In the genomic region with DNA sequence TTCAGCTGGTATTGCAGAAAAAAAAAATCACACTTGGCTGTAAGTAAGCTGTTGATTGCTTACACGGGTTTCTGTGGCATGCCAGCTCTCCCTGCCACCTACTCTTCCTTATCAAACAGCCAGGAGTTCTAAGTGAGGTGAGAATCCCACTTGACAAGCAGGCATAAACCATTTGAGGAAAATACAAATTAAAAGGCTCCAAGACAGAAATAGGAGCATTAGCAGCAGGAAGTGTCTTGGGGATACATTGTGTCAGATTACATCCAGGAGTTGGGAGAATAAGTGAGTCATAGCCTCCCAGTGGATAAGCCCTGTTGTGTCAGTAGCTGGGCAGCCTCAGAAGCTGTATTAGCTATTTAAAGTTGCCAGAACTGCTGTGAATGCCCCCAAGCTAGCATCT, we compare ENCODE assay signal across 13 cellular contexts.
A peak's percentile ranks its signal among the peaks of the same experiment; 100 is the strongest.
DNase-seq lines count a peak whose midpoint lies in the region; ATAC-seq, FAIRE-seq and TF ChIP-seq lines count a peak whose summit lies in the region.
"Had no signal": no experiment of that assay in that cellular context is flagged by ENCODE, and none has a peak within 500 bp of the region (broad histone marks: within the 10 kb centered on the region; RNA-seq: fewer than 3 reads in every experiment).

No MANE protein-coding gene starts in this region.

- POLR2A ChIA-PET in HEK293 (lab: Yijun Ruan, JAX): no interaction called here

- H3K4me1 Mint-ChIP-seq in osteocyte (ENCODE audit: unreplicated experiment): peaks cover 18% of the 10 kb centered on the region
- H3K4me1 Mint-ChIP-seq: immature natural killer cell had no signal

- CTCF ChIA-PET in HEK293 (lab: Yijun Ruan, JAX): interaction anchor here (0.6 to 0.8 kb wide), 2 partner anchors 9 to 162 kb away, joined by 3 to 5 read pairs; no protein-coding TSS in a partner anchor

- H3K4me1 ChIP-seq in HEK293 (ENCODE audit: control insufficient read depth, insufficient read depth, low read length) (no peaks in the 10 kb centered on the region), SJCRH30 (peaks cover 6% of the 10 kb centered on the region)
- H3K4me1 ChIP-seq: sigmoid colon had no signal

- H3K27me3 ChIP-seq in SJCRH30: no peaks in the 10 kb centered on the region
- H3K27me3 ChIP-seq: sigmoid colon had no signal

- ATAC-seq in HG03432 (IDR thresholded peaks at IDR 0.05; ENCODE audit: unreplicated experiment): no peak

- TF ChIP-seq CTCF in HEK293 (tag by site-specific recombination; IDR thresholded peaks at IDR 0.05) (no peak), osteocyte (IDR thresholded peaks at IDR 0.05) (peak; percentile 13)

- no peaks in the 10 kb centered on the region for H3K9me3 ChIP-seq in HEK293 (ENCODE audit: control insufficient read depth, insufficient read depth, low read depth, low read length)
- no peaks in the 10 kb centered on the region for H3K9me3 ChIP-seq in SJCRH30 (replicated peaks)
- H3K9me3 ChIP-seq: sigmoid colon had no signal

- no peak overlapping the region for H3K27ac ChIP-seq in HEK293 (ENCODE audit: extremely low read depth, low read depth, low read length)
- H3K27ac ChIP-seq in SJCRH30: no peak overlapping the region
- H3K27ac ChIP-seq: sigmoid colon had no signal

- no peaks in the 10 kb centered on the region for H3K36me3 Mint-ChIP-seq in osteocyte (ENCODE audit: unreplicated experiment)
- H3K36me3 Mint-ChIP-seq: immature natural killer cell had no signal

- no peaks in the 10 kb centered on the region for H3K27me3 Mint-ChIP-seq in osteocyte (ENCODE audit: unreplicated experiment)

- H3K36me3 ChIP-seq in HEK293 (ENCODE audit: control insufficient read depth in 2 of 2, insufficient read depth in 1 of 2, low read length in 2 of 2) (no peaks in the 10 kb centered on the region), SJCRH30 (no peaks in the 10 kb centered on the region)
- H3K36me3 ChIP-seq: sigmoid colon had no signal

- H3K27ac Mint-ChIP-seq in osteocyte (ENCODE audit: unreplicated experiment): peak overlapping the region; percentile 66
- H3K27ac Mint-ChIP-seq: immature natural killer cell had no signal

- H3K9me3 Mint-ChIP-seq in osteocyte (ENCODE audit: unreplicated experiment): no peaks in the 10 kb centered on the region

- no peak overlapping the region for H3K4me3 ChIP-seq in HEK293 (ENCODE audit: low read depth, low read length)
- H3K4me3 ChIP-seq in SJCRH30: no peak overlapping the region
- H3K4me3 ChIP-seq: sigmoid colon had no signal

- DNase-seq in SJCRH30 (peak; percentile 54 to 74), foreskin melanocyte (peak; percentile 84), osteocyte (ENCODE audit: extremely low spot score, unreplicated experiment) (no peak), NCI-H2196 treated with DMSO at 0.1 percent for 48 hours (lab: John Stamatoyannopoulos, UW; ENCODE audit: unreplicated experiment) (no peak), RCC 7860 (ENCODE audit: low spot score) (no peak), DMS79 treated with DMSO at 0.1 percent for 48 hours (lab: John Stamatoyannopoulos, UW) (no peak)
- DNase-seq: activated CD4-positive, alpha-beta T cell treated with anti-CD3 and anti-CD28 coated beads for 4 hours; DND-41; immature natural killer cell; MV-4-11; sigmoid colon had no signal

- FAIRE-seq in RCC 7860 (lab: Jason Lieb, UNC): no peak

- H3K4me3 Mint-ChIP-seq in osteocyte (ENCODE audit: unreplicated experiment): no peak overlapping the region
- H3K4me3 Mint-ChIP-seq: immature natural killer cell had no signal

TF ChIP-seq in HEK293, 187 proteins besides CTCF, POLR2A, EP300 and RAD21:
- TF ChIP-seq ZNF37A (tag by site-specific recombination; IDR thresholded peaks at IDR 0.05) (no peak), TRIM28 (IDR thresholded peaks at IDR 0.05; ENCODE audit: borderline replicate concordance, low read length) (peak; percentile 20; the same call in 1 of the 2 replicates)
TF ChIP-seq in HEK293: peak in this region for 1.

Comparison
In these comparisons a context has a peak if more than half of its experiments do, and no peak if none do; other contexts are left out.
1. DNase-seq: peak in SJCRH30 (2 of 2) and foreskin melanocyte (single experiment); none in osteocyte (single experiment), NCI-H2196 treated with DMSO at 0.1 percent for 48 hours (single experiment), RCC 7860 (single experiment) and DMS79 treated with DMSO at 0.1 percent for 48 hours (single experiment).